ENCODE assay signal across 31 cellular contexts in genomic region chr3:142523921-142524566, GRCh38. TPM values are rescaled to one million over a fixed set of nuclear protein-coding genes. Genes with fewer than 3 reads are reported as not detected.
A peak's percentile ranks its signal among the peaks of the same experiment; 100 is the strongest.
DNase-seq lines count a peak whose midpoint lies in the region; ATAC-seq, FAIRE-seq and TF ChIP-seq lines count a peak whose summit lies in the region.
"Had no signal": no experiment of that assay in that cellular context is flagged by ENCODE, and none has a peak within 500 bp of the region (broad histone marks: within the 10 kb centered on the region; RNA-seq: fewer than 3 reads in every experiment).

No MANE protein-coding gene starts in this region.

- no peaks in the 10 kb centered on the region for H3K4me1 Mint-ChIP-seq in CD4-positive, alpha-beta T cell (ENCODE audit: low read depth)
- H3K4me1 Mint-ChIP-seq: GM23338, immature natural killer cell had no signal

- 90% methylated on average over 4 of the region's 4 CpGs for WGBS in A549 (ENCODE audit: missing lambda C conversion rate)

- H3K4me3 ChIP-seq in A549: no peak overlapping the region
- H3K4me3 ChIP-seq: GM23338, left lung, suprapubic skin had no signal

- H3K27me3 ChIP-seq in CD4-positive, alpha-beta T cell (ENCODE audit: control insufficient read depth, insufficient read depth, low read length): no peaks in the 10 kb centered on the region
- H3K27me3 ChIP-seq: left lung, neutrophil, suprapubic skin had no signal

- no peak overlapping the region for H3K27ac Mint-ChIP-seq in CD4-positive, alpha-beta T cell
- H3K27ac Mint-ChIP-seq: activated CD4-positive, alpha-beta T cell treated with anti-CD3 and anti-CD28 coated beads for 36 hours; activated naive CD4-positive, alpha-beta T cell treated with anti-CD3 and anti-CD28 coated beads for 36 hours; CD8-positive, alpha-beta T cell; GM23338; HFFc6; progenitor cell of endocrine pancreas; T-helper 2 cell treated with Interferon-gamma antibody and Interleukin-4, amounts not matched to agents 5 μg/mL and 100 μg/mL, for 36 hours had no signal

- H3K36me3 Mint-ChIP-seq in CD4-positive, alpha-beta T cell (ENCODE audit: low read depth): peaks cover 58% of the 10 kb centered on the region

- CTCF ChIA-PET in A549 (lab: Yijun Ruan, JAX): interaction anchor here (0.7 kb wide), 1 partner anchor 12 kb away, joined by 3 read pairs; no protein-coding TSS in a partner anchor
- CTCF ChIA-PET in CD4-positive, alpha-beta T cell (lab: Charles Lee): interaction anchor here (1.8 kb wide), 1 partner anchor 12 kb away, joined by 3 read pairs; no protein-coding TSS in a partner anchor

- TF ChIP-seq POLR2A in A549 (IDR thresholded peaks at IDR 0.05; ENCODE audit: low read length): no peak

- H3K9me3 Mint-ChIP-seq in CD4-positive, alpha-beta T cell: no peaks in the 10 kb centered on the region
- H3K9me3 Mint-ChIP-seq: activated naive CD4-positive, alpha-beta T cell treated with anti-CD3 and anti-CD28 coated beads for 36 hours; activated T-cell treated with anti-CD3 and anti-CD28 coated beads, Interleukin-2, amount 50 U/mL, for 4 hours; HFFc6; immature natural killer cell; T-helper 2 cell treated with Interferon-gamma antibody and Interleukin-4, amounts not matched to agents 5 μg/mL and 100 μg/mL, for 36 hours had no signal

- no peak overlapping the region for H3K4me3 Mint-ChIP-seq in CD4-positive, alpha-beta T cell
- H3K4me3 Mint-ChIP-seq: activated CD4-positive, alpha-beta T cell treated with anti-CD3 and anti-CD28 coated beads for 36 hours; activated naive CD4-positive, alpha-beta T cell treated with anti-CD3 and anti-CD28 coated beads for 36 hours; activated T-cell treated with anti-CD3 and anti-CD28 coated beads, Interleukin-2, amount 50 U/mL, for 4 hours; CD8-positive, alpha-beta T cell; GM23338; HFFc6; immature natural killer cell; T-helper 2 cell treated with Interferon-gamma antibody and Interleukin-4, amounts not matched to agents 5 μg/mL and 100 μg/mL, for 36 hours had no signal

- no peak for TF ChIP-seq RAD21 in A549 (conservative IDR thresholded peaks at IDR 0.05 in 1 of 2, IDR thresholded peaks at IDR 0.05 in 1 of 2)

- no peaks in the 10 kb centered on the region for H3K9me3 ChIP-seq in A549
- no peaks in the 10 kb centered on the region for H3K9me3 ChIP-seq in CD4-positive, alpha-beta T cell (ENCODE audit: control insufficient read depth, low read length)
- H3K9me3 ChIP-seq: left lung, neutrophil, suprapubic skin had no signal

- no peaks in the 10 kb centered on the region for H3K4me1 ChIP-seq in A549
- H3K4me1 ChIP-seq: left lung, suprapubic skin had no signal

- no peak for ATAC-seq in A549
- ATAC-seq in GM18517 (IDR thresholded peaks at IDR 0.05; ENCODE audit: unreplicated experiment): no peak
- no peak for ATAC-seq in CD4-positive, alpha-beta T cell (ENCODE audit: poor library complexity)
- ATAC-seq: activated CD4-positive, alpha-beta T cell treated with anti-CD3 and anti-CD28 coated beads for 36 hours; activated T-cell treated with anti-CD3 and anti-CD28 coated beads, Interleukin-2, amount 50 U/mL, for 4 hours; CD8-positive, alpha-beta T cell; GM23338; left lung; PC-3 had no signal

- H3K4me2 ChIP-seq in A549: no peak overlapping the region
- H3K4me2 ChIP-seq: GM23338 had no signal

- intact Hi-C loops in CD4-positive, alpha-beta T cell (cut with DNase I, micrococcal nuclease): no loop called here

- no peak for TF ChIP-seq CTCF in A549 (IDR thresholded peaks at IDR 0.05)
- TF ChIP-seq CTCF in CD4-positive, alpha-beta T cell (IDR thresholded peaks at IDR 0.05): no peak

- no peaks in the 10 kb centered on the region for H3K27me3 Mint-ChIP-seq in CD4-positive, alpha-beta T cell
- H3K27me3 Mint-ChIP-seq: activated CD4-positive, alpha-beta T cell treated with anti-CD3 and anti-CD28 coated beads for 36 hours; progenitor cell of endocrine pancreas had no signal

- POLR2A ChIA-PET in A549 (lab: Yijun Ruan, JAX): no interaction called here
- POLR2A ChIA-PET in CD4-positive, alpha-beta T cell (lab: Charles Lee): no interaction called here

- peak; percentile 13 for DNase-seq in DMS 273 (lab: John Stamatoyannopoulos, UW; ENCODE audit: unreplicated experiment)
- no peak for DNase-seq in DMS 273 treated with DMSO at 0.1 percent for 48 hours (lab: John Stamatoyannopoulos, UW)
- no peak for DNase-seq in A549 (ENCODE audit: low read depth in 1 of 2, low spot score in 1 of 2)
- peak; percentile 27 for DNase-seq in NCI-H69 (lab: John Stamatoyannopoulos, UW)
- no peak for DNase-seq in frontal cortex (ENCODE audit: low spot score in 2 of 2)
- no peak for DNase-seq in CD4-positive, alpha-beta T cell
- DNase-seq in HuH-7 (ENCODE audit: low spot score): no peak
- DNase-seq: activated CD4-positive, alpha-beta T cell treated with anti-CD3 and anti-CD28 coated beads for 36 hours; activated naive CD4-positive, alpha-beta T cell treated with anti-CD3 and anti-CD28 coated beads for 36 hours; activated T-cell treated with anti-CD3 and anti-CD28 coated beads, Interleukin-2, amount 50 U/mL, for 4 hours; anterior cingulate cortex; CD8-positive, alpha-beta T cell; HFFc6; hypothalamus; immature natural killer cell; Kasumi-1; left lung; mesendoderm; NCI-H1930; NCI-H446 treated with DMSO at 0.1 percent for 48 hours; PC-3; stimulated activated CD4-positive, alpha-beta T cell treated with anti-CD3 and anti-CD28 coated beads, Interleukin-15, amount 100 ng/mL, for 24 hours; stimulated activated naive CD4-positive, alpha-beta T cell had no signal

- FAIRE-seq in A549 (lab: Jason Lieb, UNC) (no peak), frontal cortex (lab: Jason Lieb, UNC) (peak; percentile 44)
- FAIRE-seq: endometrium had no signal

- no peak overlapping the region for H3K27ac ChIP-seq in A549
- H3K27ac ChIP-seq in CD4-positive, alpha-beta T cell (ENCODE audit: low read depth, low read length): no peak overlapping the region
- H3K27ac ChIP-seq: 22Rv1, left lung, neutrophil, suprapubic skin had no signal

- no peak for TF ChIP-seq EP300 in A549 (IDR thresholded peaks at IDR 0.05)

TF ChIP-seq in A549, 52 proteins besides CTCF, POLR2A, EP300 and RAD21:
- TF ChIP-seq RNF2 (IDR thresholded peaks at IDR 0.05; ENCODE audit: borderline replicate concordance, low read depth) (no peak), POLR2AphosphoS2 (conservative IDR thresholded peaks at IDR 0.05; ENCODE audit: low read length) (no peak), ATOH8 (CRISPR knock-in tag; IDR thresholded peaks at IDR 0.05; ENCODE audit: low read depth) (no peak), MYC (IDR thresholded peaks at IDR 0.05; ENCODE audit: borderline replicate concordance, low read length) (no peak), MAFK (IDR thresholded peaks at IDR 0.05; ENCODE audit: partially characterized antibody) (peak; percentile 2)

RNA-seq across cellular contexts. Expression of gene ATR, which starts 54.5 kb away (rescaled TPM):
- 28.6 and 36.2 TPM in 2 replicates for polyA plus RNA-seq in A549 (2011; rRNA removed)
- 4.8 and 5.3 TPM in 2 replicates for polyA plus RNA-seq in A549 (2012; cell fraction: cytosol; rRNA removed)
- polyA plus RNA-seq in A549 (2012; cell fraction: nucleus; rRNA removed): 11.1 and 16.7 TPM in 2 replicates
- 13.7 to 15.1 TPM (median 13.9 TPM) in 3 replicates for polyA plus RNA-seq in A549 (2017; fragmentation: RNase III; extraction: RNeasy Plus Mini Kit Qiagen cat#74134 plus additional on column Dnase treatment)
- 24.4 and 26.7 TPM in 2 replicates for polyA minus RNA-seq in A549 (2011; rRNA and poly(A)+ RNA removed)
- 35.1 TPM for total RNA-seq in frontal cortex
- 10 to 100 TPM; 29.0 to 29.5 TPM for total RNA-seq in CD4-positive, alpha-beta T cell

Comparison
In these comparisons a context has a peak if more than half of its experiments do, and no peak if none do; other contexts are left out.
1. DNase-seq: peak in DMS 273 (single experiment) and NCI-H69 (single experiment); none in DMS 273 treated with DMSO at 0.1 percent for 48 hours (single experiment), A549 (0 of 2), frontal cortex (0 of 2), CD4-positive, alpha-beta T cell (0 of 10) and HuH-7 (single experiment).